In the genomic region with DNA sequence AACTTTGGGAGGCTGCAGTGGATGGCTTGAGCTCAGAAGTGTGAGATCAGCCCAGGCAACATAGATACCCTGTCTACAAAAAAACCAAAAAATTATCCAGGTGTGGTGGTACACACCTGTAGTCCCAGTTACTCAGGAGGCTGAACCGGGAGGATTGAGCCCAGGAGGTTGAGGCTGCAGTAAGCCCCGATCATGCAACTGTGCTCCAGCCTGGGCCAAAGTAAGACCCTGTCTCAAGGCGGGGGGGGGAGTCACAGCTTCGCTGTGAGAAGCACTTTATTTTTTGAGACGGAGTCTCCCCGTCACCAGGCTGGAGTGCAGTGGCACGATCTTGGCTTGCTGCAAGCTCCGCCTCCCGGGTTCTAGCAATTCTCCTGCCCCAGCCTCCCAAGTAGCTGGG, we compare ENCODE assay signal across 18 cellular contexts. TPM values are rescaled to one million over a fixed set of nuclear protein-coding genes. Genes with fewer than 3 reads are reported as not detected.
DNase-seq lines count a peak whose midpoint lies in the region; ATAC-seq and TF ChIP-seq lines count a peak whose summit lies in the region.
"Had no signal": no experiment of that assay in that cellular context is flagged by ENCODE, and none has a peak within 500 bp of the region (broad histone marks: within the 10 kb centered on the region; RNA-seq: fewer than 3 reads in every experiment).

No MANE protein-coding gene starts in this region.

- H3K27me3 Mint-ChIP-seq in activated CD4-positive, alpha-beta T cell treated with anti-CD3 and anti-CD28 coated beads for 36 hours, result no peaks in the 10 kb centered on the region
- H3K27me3 Mint-ChIP-seq in CD8-positive, alpha-beta memory T cell, result peaks cover 0 to 7% of the 10 kb centered on the region in 2 donors
- no peaks in the 10 kb centered on the region for H3K27me3 Mint-ChIP-seq in activated B cell treated with CpG ODN at 0.5 μM for 24 hours

- POLR2A ChIA-PET in activated CD4-positive, alpha-beta T cell treated with anti-CD3 and anti-CD28 coated beads for 36 hours (lab: Charles Lee), result no interaction called here
- POLR2A ChIA-PET in CD8-positive, alpha-beta memory T cell (lab: Charles Lee), result interaction anchor here (2.2 kb wide), 1 partner anchor 105 kb away, joined by 7 read pairs; no protein-coding TSS in a partner anchor
- POLR2A ChIA-PET in activated B cell treated with CpG ODN at 0.5 μM for 24 hours (lab: Charles Lee), result interaction anchor here (1.2 to 3.1 kb wide), 3 partner anchors 21 to 104 kb away, joined by 5 to 29 read pairs (median 6); no protein-coding TSS in a partner anchor

- no peaks in the 10 kb centered on the region for H3K9me3 ChIP-seq in CD8-positive, alpha-beta memory T cell (ENCODE audit: low read length)
- H3K9me3 ChIP-seq in hepatocyte (ENCODE audit: low read depth), result no peaks in the 10 kb centered on the region
- H3K9me3 ChIP-seq: lower lobe of right lung had no signal

- H3K4me1 ChIP-seq in CD8-positive, alpha-beta memory T cell (ENCODE audit: insufficient read depth, low read length), result no peaks in the 10 kb centered on the region
- peaks cover 24% of the 10 kb centered on the region for H3K4me1 ChIP-seq in hepatocyte (ENCODE audit: insufficient read depth)
- H3K4me1 ChIP-seq: lower lobe of right lung had no signal

- no peak for DNase-seq in activated CD4-positive, alpha-beta T cell treated with anti-CD3 and anti-CD28 coated beads for 36 hours
- no peak for DNase-seq in activated CD4-positive, alpha-beta T cell treated with anti-CD3 and anti-CD28 coated beads for 1 hour
- no peak for DNase-seq in CD8-positive, alpha-beta memory T cell
- DNase-seq in activated B cell treated with CpG ODN at 0.5 μM for 24 hours (no peak), hepatocyte (ENCODE audit: low spot score) (peak; percentile 13), NCI-H128 (lab: John Stamatoyannopoulos, UW; ENCODE audit: unreplicated experiment) (no peak)
- DNase-seq: brain microvascular endothelial cell, EL, hippocampal formation, lower lobe of right lung, NCI-H1417 treated with DMSO at 0.1 percent for 48 hours, NCI-H524 treated with DMSO at 0.1 percent for 48 hours, occipital lobe, substantia nigra had no signal

- H3K27ac ChIP-seq in CD8-positive, alpha-beta memory T cell (ENCODE audit: low read depth, low read length), result no peak overlapping the region
- peak overlapping the region; percentile 88 for H3K27ac ChIP-seq in hepatocyte
- H3K27ac ChIP-seq: 22Rv1, brain microvascular endothelial cell, epithelial cell of prostate, lower lobe of right lung had no signal

- H3K36me3 ChIP-seq in CD8-positive, alpha-beta memory T cell (ENCODE audit: insufficient read depth, low read length), result peaks cover 51% of the 10 kb centered on the region
- peaks cover 3% of the 10 kb centered on the region for H3K36me3 ChIP-seq in hepatocyte (replicated peaks; ENCODE audit: insufficient read depth, low read depth)

- H3K36me3 Mint-ChIP-seq in activated CD4-positive, alpha-beta T cell treated with anti-CD3 and anti-CD28 coated beads for 36 hours (ENCODE audit: low read depth), result peaks cover 80% of the 10 kb centered on the region
- peaks cover 20 to 95% (median 24%) of the 10 kb centered on the region in 3 donors for H3K36me3 Mint-ChIP-seq in CD8-positive, alpha-beta memory T cell
- peaks cover 70% of the 10 kb centered on the region for H3K36me3 Mint-ChIP-seq in activated B cell treated with CpG ODN at 0.5 μM for 24 hours (ENCODE audit: low read depth)

- H3K27me3 ChIP-seq in CD8-positive, alpha-beta memory T cell (ENCODE audit: insufficient read depth, low read length, poor library complexity, severe bottlenecking), result no peaks in the 10 kb centered on the region
- no peaks in the 10 kb centered on the region for H3K27me3 ChIP-seq in hepatocyte
- H3K27me3 ChIP-seq: brain microvascular endothelial cell had no signal

- peaks cover under 1% of the 10 kb centered on the region for H3K79me2 ChIP-seq in hepatocyte

- no peaks in the 10 kb centered on the region for H3K9me2 ChIP-seq in hepatocyte (replicated peaks; ENCODE audit: insufficient read depth)

- no peak overlapping the region for H3K4me3 ChIP-seq in CD8-positive, alpha-beta memory T cell (ENCODE audit: low read length)
- H3K4me3 ChIP-seq in hepatocyte, result no peak overlapping the region
- H3K4me3 ChIP-seq: lower lobe of right lung had no signal

- no peak overlapping the region for H2AFZ ChIP-seq in hepatocyte

- no peaks in the 10 kb centered on the region for H3K4me1 Mint-ChIP-seq in activated CD4-positive, alpha-beta T cell treated with anti-CD3 and anti-CD28 coated beads for 36 hours
- H3K4me1 Mint-ChIP-seq in CD8-positive, alpha-beta memory T cell, result peaks cover 0 to 10% (median 6%) of the 10 kb centered on the region in 3 donors
- no peaks in the 10 kb centered on the region for H3K4me1 Mint-ChIP-seq in activated B cell treated with CpG ODN at 0.5 μM for 24 hours

- H3K9me3 Mint-ChIP-seq in activated CD4-positive, alpha-beta T cell treated with anti-CD3 and anti-CD28 coated beads for 36 hours (ENCODE audit: low read depth), result no peaks in the 10 kb centered on the region
- H3K9me3 Mint-ChIP-seq in CD8-positive, alpha-beta memory T cell, result peaks cover 0 to 7% (median 0%) of the 10 kb centered on the region in 5 donors
- no peaks in the 10 kb centered on the region for H3K9me3 Mint-ChIP-seq in activated B cell treated with CpG ODN at 0.5 μM for 24 hours

- 93% methylated on average over 9 of the region's 9 CpGs for WGBS in hepatocyte (ENCODE audit: low lambda C conversion rate, missing lambda C conversion rate)

- TF ChIP-seq CTCF in activated B cell treated with CpG ODN at 0.5 μM for 24 hours (IDR thresholded peaks at IDR 0.05), result no peak
- TF ChIP-seq CTCF in hepatocyte (IDR thresholded peaks at IDR 0.05; ENCODE audit: poor library complexity), result no peak

- H3K4me2 ChIP-seq in hepatocyte, result no peak overlapping the region

- intact Hi-C loops in activated CD4-positive, alpha-beta T cell treated with anti-CD3 and anti-CD28 coated beads for 36 hours (cut with DNase I, micrococcal nuclease), result loop anchor here in 1 of 2 experiments (5.0 to 10.0 kb wide), 2 partner anchors 207 to 370 kb away; no protein-coding TSS in a partner anchor
- intact Hi-C loops in activated B cell treated with CpG ODN at 0.5 μM for 24 hours (cut with micrococcal nuclease), result loop anchor here (2.0 kb wide), 1 partner anchor 60 kb away; no protein-coding TSS in a partner anchor

- ATAC-seq in activated CD4-positive, alpha-beta T cell treated with anti-CD3 and anti-CD28 coated beads for 36 hours, result no peak
- ATAC-seq in activated B cell treated with CpG ODN at 0.5 μM for 24 hours (ENCODE audit: low read depth) (no peak), GM21786 (IDR thresholded peaks at IDR 0.05; ENCODE audit: unreplicated experiment) (no peak), GM19023 (IDR thresholded peaks at IDR 0.05; ENCODE audit: unreplicated experiment) (no peak)
- ATAC-seq: lower lobe of right lung had no signal

- peak overlapping the region; percentile 35 for H3K27ac Mint-ChIP-seq in activated CD4-positive, alpha-beta T cell treated with anti-CD3 and anti-CD28 coated beads for 36 hours
- H3K27ac Mint-ChIP-seq in CD8-positive, alpha-beta memory T cell, result peak overlapping the region in 6 of 8 donors; percentile 19 to 89 (median 47)
- peak overlapping the region; percentile 50 for H3K27ac Mint-ChIP-seq in activated B cell treated with CpG ODN at 0.5 μM for 24 hours

- CTCF ChIA-PET in activated CD4-positive, alpha-beta T cell treated with anti-CD3 and anti-CD28 coated beads for 36 hours (lab: Charles Lee), result interaction anchor here (0.5 to 1.1 kb wide), 3 partner anchors 42 to 551 kb away, joined by 3 read pairs; no protein-coding TSS in a partner anchor
- CTCF ChIA-PET in CD8-positive, alpha-beta memory T cell (lab: Charles Lee), result interaction anchor here (0.8 to 1.5 kb wide), 5 partner anchors 15 to 206 kb away, joined by 3 to 6 read pairs (median 3); no protein-coding TSS in a partner anchor
- CTCF ChIA-PET in activated B cell treated with CpG ODN at 0.5 μM for 24 hours (lab: Charles Lee), result no interaction called here

- H4K20me1 ChIP-seq in hepatocyte (ENCODE audit: insufficient read depth, poor library complexity, severe bottlenecking), result no peaks in the 10 kb centered on the region

- peak overlapping the region; percentile 19 for H3K4me3 Mint-ChIP-seq in activated CD4-positive, alpha-beta T cell treated with anti-CD3 and anti-CD28 coated beads for 36 hours
- H3K4me3 Mint-ChIP-seq in CD8-positive, alpha-beta memory T cell, result peak overlapping the region in 1 of 7 donors; percentile 45
- H3K4me3 Mint-ChIP-seq in activated B cell treated with CpG ODN at 0.5 μM for 24 hours, result no peak overlapping the region

RNA-seq across cellular contexts. Expression of a gene that starts 54.2 kb away (rescaled TPM):
- total RNA-seq in activated CD4-positive, alpha-beta T cell treated with anti-CD3 and anti-CD28 coated beads for 36 hours, result 100 to 1,000 TPM; 197 to 203 TPM
- 100 to 1,000 TPM; 296 to 299 TPM for total RNA-seq in CD8-positive, alpha-beta memory T cell
- 325 TPM for polyA plus RNA-seq in CD8-positive, alpha-beta memory T cell
- 488 and 489 TPM in 2 replicates for total RNA-seq in activated B cell treated with CpG ODN at 0.5 μM for 24 hours
- total RNA-seq in hepatocyte, result 395 and 399 TPM in 2 replicates
- 616 and 623 TPM in 2 replicates for polyA plus RNA-seq in hepatocyte
